In the genomic region with DNA sequence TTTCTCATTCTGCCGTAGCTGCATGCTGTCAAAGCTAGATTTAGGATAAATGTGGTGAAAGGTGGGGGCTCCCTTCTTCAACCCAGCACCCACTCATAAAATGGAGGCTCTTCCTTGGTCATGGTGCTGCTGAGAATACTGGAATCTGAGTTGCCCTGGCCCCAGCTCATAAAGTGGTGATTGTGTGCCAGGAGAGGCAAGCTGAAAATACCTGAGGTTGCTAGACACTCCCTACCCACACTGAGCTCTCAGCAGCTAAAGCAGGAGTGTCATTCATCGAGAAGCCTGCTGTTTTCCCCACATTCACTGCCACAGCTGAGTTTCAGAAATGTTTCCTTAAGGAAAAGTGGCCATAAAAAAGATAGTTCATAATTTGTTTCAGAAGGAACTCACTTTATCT, we compare ENCODE assay signal across 12 cellular contexts.
DNase-seq lines count a peak whose midpoint lies in the region; ATAC-seq and TF ChIP-seq lines count a peak whose summit lies in the region.
"Had no signal": no experiment of that assay in that cellular context is flagged by ENCODE, and none has a peak within 500 bp of the region (broad histone marks: within the 10 kb centered on the region; RNA-seq: fewer than 3 reads in every experiment).

No MANE protein-coding gene starts in this region.

- ATAC-seq in HG02981 (IDR thresholded peaks at IDR 0.05; ENCODE audit: unreplicated experiment), result no peak

- in situ Hi-C loops in mammary epithelial cell (cut with MboI; ENCODE audit: low sequenced_read_pairs in 2 of 2), result no loop called here

- no peak overlapping the region for H3K4me3 ChIP-seq in mammary epithelial cell (replicated peaks in 1 of 3; ENCODE audit: insufficient read depth in 1 of 3, low read depth in 2 of 3, low read length in 3 of 3)
- no peak overlapping the region for H3K4me3 ChIP-seq in osteoblast (ENCODE audit: insufficient read depth, low read length)
- H3K4me3 ChIP-seq: BLaER1 treated with 17β-estradiol and CSF1 and Interleukin-3, amounts not matched to agents 10 nM and 100 nM had no signal

- dilution Hi-C loops in mammary epithelial cell (cut with HindIII; ENCODE audit: low sequenced_read_pairs), result no loop called here

- H2AFZ ChIP-seq in mammary epithelial cell (ENCODE audit: low read depth, low read length) (peak overlapping the region; percentile 1), osteoblast (ENCODE audit: low read length) (peak overlapping the region; percentile 4)

- POLR2A ChIA-PET in MCF 10A (lab: Yijun Ruan, JAX), result no interaction called here

- H3K36me3 ChIP-seq in mammary epithelial cell (ENCODE audit: insufficient read depth, low read length) (no peaks in the 10 kb centered on the region), osteoblast (ENCODE audit: insufficient read depth, low read length) (no peaks in the 10 kb centered on the region)
- H3K36me3 ChIP-seq: BLaER1 treated with 17β-estradiol and CSF1 and Interleukin-3, amounts not matched to agents 10 nM and 100 nM had no signal

- H3K27me3 ChIP-seq in mammary epithelial cell (ENCODE audit: insufficient read depth, low read length) (no peaks in the 10 kb centered on the region), osteoblast (ENCODE audit: insufficient read depth, low read length) (no peaks in the 10 kb centered on the region)
- H3K27me3 ChIP-seq: BLaER1 treated with 17β-estradiol and CSF1 and Interleukin-3, amounts not matched to agents 10 nM and 100 nM had no signal

- 29% methylated on average over 2 of the region's 2 CpGs for whole genome bisulfite sequencing in mammary epithelial cell (ENCODE audit: low coverage, missing lambda C conversion rate)

- no peaks in the 10 kb centered on the region for H3K36me3 Mint-ChIP-seq in MCF 10A (ENCODE audit: insufficient read depth, unreplicated experiment)
- H3K36me3 Mint-ChIP-seq: CD4-positive, CD25-positive, alpha-beta regulatory T cell had no signal

- no peak overlapping the region for H3K9ac ChIP-seq in mammary epithelial cell (ENCODE audit: insufficient read depth, low read length)
- H3K9ac ChIP-seq: BLaER1 treated with 17β-estradiol and CSF1 and Interleukin-3, amounts not matched to agents 10 nM and 100 nM had no signal

- H3K9me3 Mint-ChIP-seq in MCF 10A (ENCODE audit: unreplicated experiment), result no peaks in the 10 kb centered on the region

- no peak overlapping the region for H3K27ac Mint-ChIP-seq in MCF 10A (ENCODE audit: low read depth, unreplicated experiment)
- H3K27ac Mint-ChIP-seq: CD4-positive, CD25-positive, alpha-beta regulatory T cell had no signal

- no TSS peak for BruUV-seq in mammary epithelial cell (replicated peaks; lab: Mats Ljungman, UMichigan)
- no TSS peak for BruUV-seq in MCF 10A (replicated peaks; lab: Mats Ljungman, UMichigan)

- H3K79me2 ChIP-seq in mammary epithelial cell (ENCODE audit: insufficient read depth, low read length) (no peaks in the 10 kb centered on the region), osteoblast (ENCODE audit: insufficient read depth, low read length) (no peaks in the 10 kb centered on the region)

- no peaks in the 10 kb centered on the region for H3K27me3 Mint-ChIP-seq in MCF 10A (ENCODE audit: insufficient read depth, unreplicated experiment)

- no peaks in the 10 kb centered on the region for H3K4me1 Mint-ChIP-seq in MCF 10A (ENCODE audit: insufficient read depth, unreplicated experiment)
- H3K4me1 Mint-ChIP-seq: CD4-positive, CD25-positive, alpha-beta regulatory T cell had no signal

- intact Hi-C loops in mammary epithelial cell (cut with micrococcal nuclease), result no loop called here
- intact Hi-C loops in MCF 10A (cut with micrococcal nuclease), result no loop called here

- no peak overlapping the region for H3K4me3 Mint-ChIP-seq in MCF 10A (ENCODE audit: unreplicated experiment)
- H3K4me3 Mint-ChIP-seq: CD4-positive, CD25-positive, alpha-beta regulatory T cell had no signal

- H3K27ac ChIP-seq in mammary epithelial cell (ENCODE audit: insufficient read depth, low read depth, low read length) (no peak overlapping the region), osteoblast (ENCODE audit: low read depth, low read length) (no peak overlapping the region)
- H3K27ac ChIP-seq: BLaER1 treated with 17β-estradiol and CSF1 and Interleukin-3, amounts not matched to agents 10 nM and 100 nM had no signal

- no peaks in the 10 kb centered on the region for H4K20me1 ChIP-seq in mammary epithelial cell (ENCODE audit: insufficient read depth, low read length)
- H4K20me1 ChIP-seq in osteoblast (ENCODE audit: insufficient read depth, low read length), result no peaks in the 10 kb centered on the region
- H4K20me1 ChIP-seq: BLaER1 treated with 17β-estradiol and CSF1 and Interleukin-3, amounts not matched to agents 10 nM and 100 nM had no signal

- no peaks in the 10 kb centered on the region for H3K9me3 ChIP-seq in mammary epithelial cell (replicated peaks; ENCODE audit: insufficient read depth, low read length)
- H3K9me3 ChIP-seq in osteoblast (ENCODE audit: low read depth, low read length), result no peaks in the 10 kb centered on the region
- H3K9me3 ChIP-seq: BLaER1 treated with 17β-estradiol and CSF1 and Interleukin-3, amounts not matched to agents 10 nM and 100 nM had no signal

- DNase-seq in mammary epithelial cell, result peak; percentile 6
- no peak for DNase-seq in MCF 10A (ENCODE audit: unreplicated experiment)
- DNase-seq in iPS-NIHi11 (ENCODE audit: low spot score), result peak; percentile 15
- no peak for DNase-seq in osteoblast (ENCODE audit: insufficient read length, low spot score, missing footprints)
- DNase-seq in NAMALWA (ENCODE audit: low spot score), result no peak
- no peak for DNase-seq in NCI-H1092 (lab: John Stamatoyannopoulos, UW)
- DNase-seq in pons (ENCODE audit: low spot score), result no peak
- DNase-seq: 8988T; CD4-positive, CD25-positive, alpha-beta regulatory T cell; H7 had no signal

- H3K4me1 ChIP-seq in mammary epithelial cell (ENCODE audit: insufficient read depth, low read length), result no peaks in the 10 kb centered on the region
- no peaks in the 10 kb centered on the region for H3K4me1 ChIP-seq in osteoblast (ENCODE audit: insufficient read depth, low read length)
- H3K4me1 ChIP-seq: BLaER1 treated with 17β-estradiol and CSF1 and Interleukin-3, amounts not matched to agents 10 nM and 100 nM had no signal

- TF ChIP-seq CTCF in mammary epithelial cell (conservative IDR thresholded peaks at IDR 0.05 in 1 of 2, IDR thresholded peaks at IDR 0.05 in 1 of 2; ENCODE audit: extremely low read depth in 1 of 2, insufficient read depth in 1 of 2, low read depth in 1 of 2, low read length in 2 of 2) (no peak), MCF 10A (IDR thresholded peaks at IDR 0.05; ENCODE audit: unreplicated experiment) (no peak), osteoblast (IDR thresholded peaks at IDR 0.05; ENCODE audit: extremely low read depth, low read depth, low read length) (no peak)

- CTCF ChIA-PET in mammary epithelial cell (lab: Charles Lee; ENCODE audit: low non-redundant PET), result no interaction called here
- CTCF ChIA-PET in MCF 10A (lab: Yijun Ruan, JAX), result no interaction called here

- H3K4me2 ChIP-seq in mammary epithelial cell (ENCODE audit: insufficient read depth, low read depth, low read length) (no peak overlapping the region), osteoblast (ENCODE audit: insufficient read depth, low read length) (no peak overlapping the region)
- H3K4me2 ChIP-seq: BLaER1 treated with 17β-estradiol and CSF1 and Interleukin-3, amounts not matched to agents 10 nM and 100 nM had no signal

Comparison
In these comparisons a context has a peak if more than half of its experiments do, and no peak if none do; other contexts are left out.
1. DNase-seq: peak in mammary epithelial cell (single experiment) and iPS-NIHi11 (single experiment); none in MCF 10A (single experiment), osteoblast (single experiment), NAMALWA (single experiment), NCI-H1092 (single experiment) and pons (single experiment).